In the genomic region with DNA sequence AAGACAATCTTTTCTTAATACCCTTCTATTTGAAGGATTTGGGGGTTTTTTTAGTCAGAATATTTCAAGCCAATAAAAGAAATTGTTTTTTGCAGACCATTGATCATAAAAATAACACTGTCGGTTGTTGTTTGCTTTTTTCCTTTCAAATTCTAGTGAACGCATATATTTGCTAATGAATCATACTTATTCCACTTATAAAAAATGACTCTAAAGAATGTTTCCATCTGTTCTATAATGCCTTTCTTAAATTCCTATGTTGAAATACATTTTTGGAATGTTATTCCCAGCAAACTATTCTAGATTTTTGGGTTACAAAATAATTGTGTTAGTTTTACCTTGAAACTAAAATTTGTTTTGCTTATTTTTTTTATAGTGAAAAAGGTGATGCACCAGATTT, we compare ENCODE assay signal across 18 cellular contexts. TPM values are rescaled to one million over a fixed set of nuclear protein-coding genes. Genes with fewer than 3 reads are reported as not detected.
DNase-seq lines count a peak whose midpoint lies in the region; ATAC-seq and TF ChIP-seq lines count a peak whose summit lies in the region.
"Had no signal": no experiment of that assay in that cellular context is flagged by ENCODE, and none has a peak within 500 bp of the region (broad histone marks: within the 10 kb centered on the region; RNA-seq: fewer than 3 reads in every experiment).

No MANE protein-coding gene starts in this region.

- TF ChIP-seq POLR2A in body of pancreas (IDR thresholded peaks at IDR 0.05) = no peak
- TF ChIP-seq POLR2A in Peyer's patch (IDR thresholded peaks at IDR 0.05) = no peak

- H3K27ac ChIP-seq in cardiac muscle cell (peak overlapping the region; percentile 49), left ventricle myocardium inferior (replicated peaks) (no peak overlapping the region), body of pancreas (no peak overlapping the region), Peyer's patch (no peak overlapping the region)
- H3K27ac ChIP-seq: 22Rv1; BLaER1 treated with 17β-estradiol and CSF1 and Interleukin-3, amounts not matched to agents 10 nM and 100 nM had no signal

- H3K4me1 ChIP-seq in cardiac muscle cell (ENCODE audit: low read depth) (peaks cover 15% of the 10 kb centered on the region), left ventricle myocardium inferior (no peaks in the 10 kb centered on the region), adipocyte (ENCODE audit: control insufficient read depth, insufficient read depth, low read length) (no peaks in the 10 kb centered on the region), body of pancreas (no peaks in the 10 kb centered on the region), Peyer's patch (no peaks in the 10 kb centered on the region)
- H3K4me1 ChIP-seq: BE2C; BLaER1 treated with 17β-estradiol and CSF1 and Interleukin-3, amounts not matched to agents 10 nM and 100 nM had no signal

- no peak for ATAC-seq in body of pancreas
- ATAC-seq: HCT116 had no signal

- TF ChIP-seq CTCF in cardiac muscle cell (IDR thresholded peaks at IDR 0.05; ENCODE audit: low read depth, low read length) = no peak
- no peak for TF ChIP-seq CTCF in left ventricle myocardium inferior (IDR thresholded peaks at IDR 0.05; ENCODE audit: borderline replicate concordance)
- TF ChIP-seq CTCF in body of pancreas (IDR thresholded peaks at IDR 0.05) = no peak
- TF ChIP-seq CTCF in Peyer's patch (IDR thresholded peaks at IDR 0.05) = no peak

- intact Hi-C loops in left ventricle myocardium inferior (cut with micrococcal nuclease) (no loop called here), body of pancreas (cut with DNase I) (no loop called here)

- H3K27me3 ChIP-seq in cardiac muscle cell (no peaks in the 10 kb centered on the region), left ventricle myocardium inferior (ENCODE audit: low read depth) (no peaks in the 10 kb centered on the region), adipocyte (replicated peaks; ENCODE audit: control insufficient read depth, insufficient read depth, low read length) (no peaks in the 10 kb centered on the region), body of pancreas (no peaks in the 10 kb centered on the region), Peyer's patch (no peaks in the 10 kb centered on the region)
- H3K27me3 ChIP-seq: BE2C; BLaER1 treated with 17β-estradiol and CSF1 and Interleukin-3, amounts not matched to agents 10 nM and 100 nM had no signal

- H3K9me3 ChIP-seq in cardiac muscle cell (ENCODE audit: low read depth) (no peaks in the 10 kb centered on the region), left ventricle myocardium inferior (replicated peaks) (no peaks in the 10 kb centered on the region), adipocyte (ENCODE audit: control insufficient read depth, low read length) (no peaks in the 10 kb centered on the region), body of pancreas (no peaks in the 10 kb centered on the region), Peyer's patch (no peaks in the 10 kb centered on the region)
- H3K9me3 ChIP-seq: BE2C; BLaER1 treated with 17β-estradiol and CSF1 and Interleukin-3, amounts not matched to agents 10 nM and 100 nM had no signal

- no peak for DNase-seq in cardiac muscle cell (ENCODE audit: low read depth in 1 of 2, low spot score in 1 of 2)
- no peak for DNase-seq in left ventricle myocardium inferior
- DNase-seq in HCEC 1CT = peak; percentile 63
- DNase-seq in adipocyte (ENCODE audit: low read depth) = peak; percentile 61
- no peak for DNase-seq in activated CD8-positive, alpha-beta memory T cell treated with anti-CD3 and anti-CD28 coated beads, Interleukin-2, amount 50 U/mL, for 48 hours
- no peak for DNase-seq in body of pancreas
- no peak for DNase-seq in Peyer's patch
- DNase-seq: AML-193; BE2C; CD4-positive, alpha-beta T cell; CD8-positive, alpha-beta memory T cell; DMS 273 treated with DMSO at 0.1 percent for 48 hours; DMS79; GOT3; H7 had no signal

- no peak overlapping the region for H3K9ac ChIP-seq in adipocyte (ENCODE audit: low read length)
- H3K9ac ChIP-seq: BLaER1 treated with 17β-estradiol and CSF1 and Interleukin-3, amounts not matched to agents 10 nM and 100 nM had no signal

- H3K4me3 ChIP-seq in cardiac muscle cell = no peak overlapping the region
- no peak overlapping the region for H3K4me3 ChIP-seq in left ventricle myocardium inferior
- H3K4me3 ChIP-seq in adipocyte (ENCODE audit: low read length) = no peak overlapping the region
- no peak overlapping the region for H3K4me3 ChIP-seq in body of pancreas
- H3K4me3 ChIP-seq in Peyer's patch = no peak overlapping the region
- H3K4me3 ChIP-seq: BLaER1 treated with 17β-estradiol and CSF1 and Interleukin-3, amounts not matched to agents 10 nM and 100 nM had no signal

- H3K36me3 ChIP-seq in cardiac muscle cell (peaks cover 9% of the 10 kb centered on the region), left ventricle myocardium inferior (peaks cover 50% of the 10 kb centered on the region), adipocyte (ENCODE audit: control insufficient read depth, insufficient read depth, low read length, severe bottlenecking) (peaks cover 25% of the 10 kb centered on the region), body of pancreas (replicated peaks in 1 of 2; ENCODE audit: insufficient read depth in 1 of 2, low read depth in 2 of 2) (peaks cover 0 to 3% of the 10 kb centered on the region in 2 donors), Peyer's patch (peaks cover 0 to 17% (median 0%) of the 10 kb centered on the region in 3 donors)
- H3K36me3 ChIP-seq: BE2C had no signal

- 89 to 94% methylated on average over 2 of the region's 2 CpGs for WGBS in body of pancreas, 2 donors

RNA-seq across cellular contexts. Expression of gene CWC27, which starts 32.2 kb away (rescaled TPM):
- total RNA-seq in cardiac muscle cell (12.2 and 16.3 TPM in 2 replicates), left ventricle myocardium inferior (26.7 TPM), body of pancreas (10 to 100 TPM; 10.9 to 14.0 TPM), Peyer's patch (10 to 100 TPM; 10.9 to 24.8 (median 13.6) TPM)
- polyA plus RNA-seq in cardiac muscle cell = 50.6 and 51.6 TPM in 2 replicates

RNA-seq across cellular contexts. Expression of gene SREK1IP1, which starts 32.4 kb away (rescaled TPM):
- 2.3 and 4.9 TPM in 2 replicates for total RNA-seq in cardiac muscle cell
- polyA plus RNA-seq in cardiac muscle cell = 22.4 and 26.8 TPM in 2 replicates
- total RNA-seq in left ventricle myocardium inferior = 11.7 TPM
- 1 to 10 TPM; 5.3 to 5.7 TPM for total RNA-seq in body of pancreas
- 1 to 10 TPM; 5.8 to 7.0 (median 6.6) TPM for total RNA-seq in Peyer's patch

Comparison
In these comparisons a context has a peak if more than half of its experiments do, and no peak if none do; other contexts are left out.
1. DNase-seq: peak in HCEC 1CT (single experiment) and adipocyte (single experiment); none in cardiac muscle cell (0 of 2), left ventricle myocardium inferior (single experiment), activated CD8-positive, alpha-beta memory T cell treated with anti-CD3 and anti-CD28 coated beads, Interleukin-2, amount 50 U/mL, for 48 hours (single experiment), body of pancreas (0 of 4) and Peyer's patch (0 of 3).